ENCODE assay signal across 1 cellular context in genomic region chr21:42684109-42684916, GRCh38.
TF ChIP-seq lines count a peak whose summit lies in the region.

No MANE protein-coding gene starts in this region.

TF ChIP-seq in GM23338, 12 proteins besides CTCF, POLR2A, EP300 and RAD21 (continued from another document):
- TF ChIP-seq ZNF462 (CRISPR knock-in tag; IDR thresholded peaks at IDR 0.05), result no peak
- no peak for TF ChIP-seq STAT1 (IDR thresholded peaks at IDR 0.05; ENCODE audit: unreplicated experiment)
